Comparison of ENCODE assay signal across 1 cellular context in the genomic region with DNA sequence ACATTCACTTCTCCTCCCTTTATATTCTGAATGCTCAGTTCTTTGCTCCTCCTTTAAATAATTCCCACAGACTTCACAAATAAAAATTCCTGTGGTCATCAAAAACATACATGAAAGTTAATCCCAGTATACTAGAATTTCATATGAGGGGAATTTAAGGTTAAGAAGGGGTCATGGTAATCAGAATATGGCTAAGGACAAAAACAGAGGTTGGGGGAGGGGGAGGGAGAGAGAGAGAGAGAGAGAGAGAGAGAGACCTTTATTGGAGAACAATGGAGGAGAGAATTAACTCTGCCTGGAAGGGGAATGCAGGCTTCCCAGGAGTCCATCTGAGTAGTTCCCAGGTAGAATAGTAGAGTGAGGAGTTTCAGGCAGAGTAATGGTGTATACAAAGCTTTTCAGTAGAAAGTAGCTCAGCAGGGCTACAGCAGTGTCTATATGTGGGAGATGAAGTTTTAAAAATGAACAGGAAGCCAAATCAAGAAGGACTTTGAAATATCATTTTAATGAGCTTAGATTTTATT.
TF ChIP-seq lines count a peak whose summit lies in the region.

No MANE protein-coding gene starts in this region.

TF ChIP-seq in GM23338, 12 proteins besides CTCF, POLR2A, EP300 and RAD21 (continued from another document):
- TF ChIP-seq, protein P1, sequence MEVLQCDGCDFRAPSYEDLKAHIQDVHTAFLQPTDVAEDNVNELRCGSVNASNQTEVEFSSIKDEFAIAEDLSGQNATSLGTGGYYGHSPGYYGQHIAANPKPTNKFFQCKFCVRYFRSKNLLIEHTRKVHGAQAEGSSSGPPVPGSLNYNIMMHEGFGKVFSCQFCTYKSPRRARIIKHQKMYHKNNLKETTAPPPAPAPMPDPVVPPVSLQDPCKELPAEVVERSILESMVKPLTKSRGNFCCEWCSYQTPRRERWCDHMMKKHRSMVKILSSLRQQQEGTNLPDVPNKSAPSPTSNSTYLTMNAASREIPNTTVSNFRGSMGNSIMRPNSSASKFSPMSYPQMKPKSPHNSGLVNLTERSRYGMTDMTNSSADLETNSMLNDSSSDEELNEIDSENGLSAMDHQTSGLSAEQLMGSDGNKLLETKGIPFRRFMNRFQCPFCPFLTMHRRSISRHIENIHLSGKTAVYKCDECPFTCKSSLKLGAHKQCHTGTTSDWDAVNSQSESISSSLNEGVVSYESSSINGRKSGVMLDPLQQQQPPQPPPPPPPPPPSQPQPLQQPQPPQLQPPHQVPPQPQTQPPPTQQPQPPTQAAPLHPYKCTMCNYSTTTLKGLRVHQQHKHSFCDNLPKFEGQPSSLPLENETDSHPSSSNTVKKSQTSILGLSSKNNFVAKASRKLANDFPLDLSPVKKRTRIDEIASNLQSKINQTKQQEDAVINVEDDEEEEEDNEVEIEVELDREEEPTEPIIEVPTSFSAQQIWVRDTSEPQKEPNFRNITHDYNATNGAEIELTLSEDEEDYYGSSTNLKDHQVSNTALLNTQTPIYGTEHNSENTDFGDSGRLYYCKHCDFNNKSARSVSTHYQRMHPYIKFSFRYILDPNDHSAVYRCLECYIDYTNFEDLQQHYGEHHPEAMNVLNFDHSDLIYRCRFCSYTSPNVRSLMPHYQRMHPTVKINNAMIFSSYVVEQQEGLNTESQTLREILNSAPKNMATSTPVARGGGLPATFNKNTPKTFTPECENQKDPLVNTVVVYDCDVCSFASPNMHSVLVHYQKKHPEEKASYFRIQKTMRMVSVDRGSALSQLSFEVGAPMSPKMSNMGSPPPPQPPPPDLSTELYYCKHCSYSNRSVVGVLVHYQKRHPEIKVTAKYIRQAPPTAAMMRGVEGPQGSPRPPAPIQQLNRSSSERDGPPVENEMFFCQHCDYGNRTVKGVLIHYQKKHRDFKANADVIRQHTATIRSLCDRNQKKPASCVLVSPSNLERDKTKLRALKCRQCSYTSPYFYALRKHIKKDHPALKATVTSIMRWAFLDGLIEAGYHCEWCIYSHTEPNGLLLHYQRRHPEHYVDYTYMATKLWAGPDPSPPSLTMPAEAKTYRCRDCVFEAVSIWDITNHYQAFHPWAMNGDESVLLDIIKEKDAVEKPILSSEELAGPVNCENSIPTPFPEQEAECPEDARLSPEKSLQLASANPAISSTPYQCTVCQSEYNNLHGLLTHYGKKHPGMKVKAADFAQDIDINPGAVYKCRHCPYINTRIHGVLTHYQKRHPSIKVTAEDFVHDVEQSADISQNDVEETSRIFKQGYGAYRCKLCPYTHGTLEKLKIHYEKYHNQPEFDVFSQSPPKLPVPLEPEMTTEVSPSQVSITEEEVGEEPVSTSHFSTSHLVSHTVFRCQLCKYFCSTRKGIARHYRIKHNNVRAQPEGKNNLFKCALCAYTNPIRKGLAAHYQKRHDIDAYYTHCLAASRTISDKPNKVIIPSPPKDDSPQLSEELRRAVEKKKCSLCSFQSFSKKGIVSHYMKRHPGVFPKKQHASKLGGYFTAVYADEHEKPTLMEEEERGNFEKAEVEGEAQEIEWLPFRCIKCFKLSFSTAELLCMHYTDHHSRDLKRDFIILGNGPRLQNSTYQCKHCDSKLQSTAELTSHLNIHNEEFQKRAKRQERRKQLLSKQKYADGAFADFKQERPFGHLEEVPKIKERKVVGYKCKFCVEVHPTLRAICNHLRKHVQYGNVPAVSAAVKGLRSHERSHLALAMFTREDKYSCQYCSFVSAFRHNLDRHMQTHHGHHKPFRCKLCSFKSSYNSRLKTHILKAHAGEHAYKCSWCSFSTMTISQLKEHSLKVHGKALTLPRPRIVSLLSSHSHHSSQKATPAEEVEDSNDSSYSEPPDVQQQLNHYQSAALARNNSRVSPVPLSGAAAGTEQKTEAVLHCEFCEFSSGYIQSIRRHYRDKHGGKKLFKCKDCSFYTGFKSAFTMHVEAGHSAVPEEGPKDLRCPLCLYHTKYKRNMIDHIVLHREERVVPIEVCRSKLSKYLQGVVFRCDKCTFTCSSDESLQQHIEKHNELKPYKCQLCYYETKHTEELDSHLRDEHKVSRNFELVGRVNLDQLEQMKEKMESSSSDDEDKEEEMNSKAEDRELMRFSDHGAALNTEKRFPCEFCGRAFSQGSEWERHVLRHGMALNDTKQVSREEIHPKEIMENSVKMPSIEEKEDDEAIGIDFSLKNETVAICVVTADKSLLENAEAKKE (CRISPR knock-in tag; IDR thresholded peaks at IDR 0.05): no peak
- TF ChIP-seq NANOG (IDR thresholded peaks at IDR 0.05; ENCODE audit: borderline replicate concordance): no peak
- TF ChIP-seq ZNF331 (CRISPR knock-in tag; IDR thresholded peaks at IDR 0.05; ENCODE audit: low read depth): no peak
- TF ChIP-seq EZH2 (IDR thresholded peaks at IDR 0.05; ENCODE audit: low read depth, unreplicated experiment): no peak
- TF ChIP-seq ZNF114 (CRISPR knock-in tag; IDR thresholded peaks at IDR 0.05): no peak
- no peak for TF ChIP-seq POLR2AphosphoS5 (IDR thresholded peaks at IDR 0.05; ENCODE audit: low read depth)
- no peak for TF ChIP-seq EZH2phosphoT487 (IDR thresholded peaks at IDR 0.05; ENCODE audit: unreplicated experiment)
- no peak for TF ChIP-seq STAT1 (IDR thresholded peaks at IDR 0.05; ENCODE audit: unreplicated experiment)
- no peak for TF ChIP-seq JUNB (IDR thresholded peaks at IDR 0.05; ENCODE audit: unreplicated experiment)
